1 cellular context compared by ENCODE assay signal in the genomic region with DNA sequence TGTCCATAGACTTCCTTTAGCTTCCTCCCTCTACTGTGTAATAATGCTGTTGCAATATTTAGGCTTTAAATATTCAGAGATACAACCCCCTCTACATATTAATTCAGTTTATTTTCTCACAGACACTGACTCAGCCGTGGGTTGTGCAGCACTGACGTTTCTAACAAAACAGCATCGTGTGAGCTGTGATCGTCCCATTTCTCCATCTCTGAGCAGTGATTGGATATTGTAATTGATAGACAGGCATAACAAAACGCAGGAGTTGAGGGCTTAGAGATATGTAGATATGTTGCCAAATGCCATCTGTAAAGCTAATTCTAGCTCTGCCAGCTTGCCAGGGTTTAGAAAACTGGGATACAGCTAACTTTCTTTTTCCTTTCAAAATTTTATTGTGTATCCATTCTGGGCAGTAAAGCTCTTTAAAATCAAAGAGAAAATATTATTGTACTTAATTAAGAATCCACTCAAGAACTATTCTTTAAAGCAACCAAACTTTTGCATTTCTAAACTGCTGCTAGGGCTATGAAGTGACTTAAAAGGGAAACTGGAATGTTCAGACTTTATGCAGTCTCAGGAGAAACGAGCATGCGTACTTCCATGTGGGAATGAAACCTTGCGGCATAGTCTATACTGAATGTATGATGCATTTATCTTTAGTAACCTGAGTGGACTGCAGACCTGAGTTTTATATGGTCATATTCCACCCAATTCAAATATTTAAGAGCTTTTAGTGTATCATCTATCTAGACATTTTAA.
A peak's percentile ranks its signal among the peaks of the same experiment; 100 is the strongest.
TF ChIP-seq lines count a peak whose summit lies in the region.

No MANE protein-coding gene starts in this region.

TF ChIP-seq in GM12878, 131 proteins besides CTCF, POLR2A, EP300 and RAD21:
- TF ChIP-seq ASH2L (IDR thresholded peaks at IDR 0.05; ENCODE audit: borderline replicate concordance, low read depth) = no peak
- no peak for TF ChIP-seq HCFC1 (IDR thresholded peaks at IDR 0.05; ENCODE audit: low read length)
- no peak for TF ChIP-seq E4F1 (IDR thresholded peaks at IDR 0.05; ENCODE audit: borderline replicate concordance, partially characterized antibody)
- TF ChIP-seq ZNF24 (IDR thresholded peaks at IDR 0.05) = no peak
- TF ChIP-seq, protein P1, sequence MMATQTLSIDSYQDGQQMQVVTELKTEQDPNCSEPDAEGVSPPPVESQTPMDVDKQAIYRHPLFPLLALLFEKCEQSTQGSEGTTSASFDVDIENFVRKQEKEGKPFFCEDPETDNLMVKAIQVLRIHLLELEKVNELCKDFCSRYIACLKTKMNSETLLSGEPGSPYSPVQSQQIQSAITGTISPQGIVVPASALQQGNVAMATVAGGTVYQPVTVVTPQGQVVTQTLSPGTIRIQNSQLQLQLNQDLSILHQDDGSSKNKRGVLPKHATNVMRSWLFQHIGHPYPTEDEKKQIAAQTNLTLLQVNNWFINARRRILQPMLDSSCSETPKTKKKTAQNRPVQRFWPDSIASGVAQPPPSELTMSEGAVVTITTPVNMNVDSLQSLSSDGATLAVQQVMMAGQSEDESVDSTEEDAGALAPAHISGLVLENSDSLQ (IDR thresholded peaks at IDR 0.05) = peak; percentile 45; the same call in 1 of the 2 replicates
- no peak for TF ChIP-seq ATF7 (IDR thresholded peaks at IDR 0.05; ENCODE audit: low read depth)
